Comparison of ENCODE assay signal across 28 cellular contexts in the genomic region with DNA sequence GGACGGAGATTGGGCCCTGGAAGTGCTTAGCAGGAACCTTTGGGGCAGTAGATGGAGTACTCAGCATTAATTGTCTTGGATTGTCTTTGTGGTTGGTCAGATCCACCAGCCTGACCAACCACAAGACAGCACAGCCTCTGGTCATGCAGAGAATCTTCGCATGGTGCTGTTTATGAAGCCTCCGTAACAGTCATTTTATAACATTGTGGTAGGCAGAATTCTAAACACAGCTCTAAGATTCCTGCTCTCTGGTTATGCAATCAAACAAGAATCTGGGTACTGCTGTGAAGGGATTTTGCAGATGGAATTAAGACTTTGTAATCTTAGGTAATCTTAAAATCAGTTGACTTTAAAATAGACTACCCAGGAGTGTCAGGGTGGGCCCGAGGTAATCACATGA.
DNase-seq lines count a peak whose midpoint lies in the region; ATAC-seq and TF ChIP-seq lines count a peak whose summit lies in the region.
"Had no signal": no experiment of that assay in that cellular context is flagged by ENCODE, and none has a peak within 500 bp of the region (broad histone marks: within the 10 kb centered on the region; RNA-seq: fewer than 3 reads in every experiment).

No MANE protein-coding gene starts in this region.

- no peak for TF ChIP-seq CTCF in astrocyte of the cerebellum (IDR thresholded peaks at IDR 0.05; ENCODE audit: low read depth, low read length, missing control alignments)
- TF ChIP-seq CTCF in psoas muscle (IDR thresholded peaks at IDR 0.05): no peak

- DNase-seq in NCI-H82 (lab: John Stamatoyannopoulos, UW) (peak; percentile 21), NCI-H82 treated with DMSO at 0.1 percent for 48 hours (lab: John Stamatoyannopoulos, UW; ENCODE audit: unreplicated experiment) (no peak), astrocyte of the cerebellum (ENCODE audit: low read depth) (peak; percentile 28), iris pigment epithelial cell (ENCODE audit: low read depth) (peak; percentile 39), psoas muscle (no peak), T-helper 9 cell (no peak)
- DNase-seq: activated CD4-positive, alpha-beta T cell treated with anti-CD3 and anti-CD28 coated beads, Interleukin-2, amount 50 U/mL, for 4 hours; activated naive CD4-positive, alpha-beta T cell treated with anti-CD3 and anti-CD28 coated beads for 36 hours; adrenal gland; AML-193; CD8-positive, alpha-beta T cell; DMS 273 treated with DMSO at 0.1 percent for 48 hours; effector memory CD8-positive, alpha-beta T cell; GOT3; NCI-H1105 treated with DMSO at 0.1 percent for 48 hours; NCI-H2029; NCI-H526 treated with DMSO at 0.1 percent for 48 hours; sigmoid colon; SJCRH30; stimulated activated CD4-positive, alpha-beta T cell treated with anti-CD3 and anti-CD28 coated beads, Interleukin-15, amount 100 ng/mL, for 24 hours; stimulated activated naive CD4-positive, alpha-beta T cell had no signal

- H3K36me3 ChIP-seq in psoas muscle (ENCODE audit: insufficient read depth in 1 of 2, low read depth in 1 of 2): no peaks in the 10 kb centered on the region
- H3K36me3 ChIP-seq: adrenal gland, gastroesophageal sphincter, sigmoid colon, SJCRH30, suprapubic skin had no signal

- ATAC-seq in HG03108 (IDR thresholded peaks at IDR 0.05; ENCODE audit: unreplicated experiment): no peak
- no peak for ATAC-seq in psoas muscle
- ATAC-seq in HG03521 (IDR thresholded peaks at IDR 0.05; ENCODE audit: unreplicated experiment): no peak
- ATAC-seq: CD8-positive, alpha-beta T cell; effector memory CD8-positive, alpha-beta T cell; esophagus mucosa; gastroesophageal sphincter had no signal

- WGBS in psoas muscle, 3 donors: 82 to 86% (median 82%) methylated on average over 4 of the region's 4 CpGs

- H3K27me3 ChIP-seq in psoas muscle (ENCODE audit: insufficient read depth in 3 of 3, low read length in 2 of 3): no peaks in the 10 kb centered on the region
- H3K27me3 ChIP-seq: adrenal gland, gastroesophageal sphincter, sigmoid colon, SJCRH30, suprapubic skin had no signal

- intact Hi-C loops in psoas muscle (cut with DNase I): no loop called here

- H3K4me1 ChIP-seq in psoas muscle: no peaks in the 10 kb centered on the region
- H3K4me1 ChIP-seq: adrenal gland, gastroesophageal sphincter, sigmoid colon, SJCRH30, suprapubic skin had no signal

- H3K27ac ChIP-seq in psoas muscle: no peak overlapping the region
- H3K27ac ChIP-seq: 22Rv1, adrenal gland, coronary artery, gastroesophageal sphincter, sigmoid colon, SJCRH30, suprapubic skin had no signal

- in situ Hi-C loops in astrocyte of the cerebellum (cut with HindIII; ENCODE audit: low sequenced_read_pairs): no loop called here

- H3K4me3 ChIP-seq in astrocyte of the cerebellum (ENCODE audit: low read depth, low read length): no peak overlapping the region
- no peak overlapping the region for H3K4me3 ChIP-seq in psoas muscle
- H3K4me3 ChIP-seq: adrenal gland, coronary artery, gastroesophageal sphincter, sigmoid colon, SJCRH30, suprapubic skin had no signal

- no peaks in the 10 kb centered on the region for H3K9me3 ChIP-seq in psoas muscle
- H3K9me3 ChIP-seq: adrenal gland, gastroesophageal sphincter, sigmoid colon, SJCRH30, suprapubic skin had no signal

Comparison
In these comparisons a context has a peak if more than half of its experiments do, and no peak if none do; other contexts are left out.
1. DNase-seq: peak in NCI-H82 (single experiment), astrocyte of the cerebellum (single experiment) and iris pigment epithelial cell (single experiment); none in NCI-H82 treated with DMSO at 0.1 percent for 48 hours (single experiment), psoas muscle (0 of 2) and T-helper 9 cell (single experiment).